Comparison of ENCODE assay signal across 8 cellular contexts in genomic region chr13:73722120-73722519, GRCh38.
DNase-seq lines count a peak whose midpoint lies in the region; ATAC-seq and TF ChIP-seq lines count a peak whose summit lies in the region.

No MANE protein-coding gene starts in this region.

- TF ChIP-seq CTCF in BJ (IDR thresholded peaks at IDR 0.05; ENCODE audit: insufficient read depth, low read depth, low read length), result peak; percentile 52

- ATAC-seq in GM18517 (IDR thresholded peaks at IDR 0.05; ENCODE audit: unreplicated experiment) (peak; percentile 67), HG02973 (IDR thresholded peaks at IDR 0.05; ENCODE audit: unreplicated experiment) (peak; percentile 91)

- POLR2A ChIA-PET in BJ (lab: Charles Lee), result no interaction called here

- DNase-seq in BJ (ENCODE audit: low read depth), result peak; percentile 6
- DNase-seq in SK-N-DZ (ENCODE audit: low spot score), result peak; percentile 20
- peak; percentile 76 for DNase-seq in iris pigment epithelial cell (ENCODE audit: low read depth)
- no peak for DNase-seq in SKM-1 (lab: John Stamatoyannopoulos, UW; ENCODE audit: unreplicated experiment)
- DNase-seq in GM19238 (ENCODE audit: insufficient read length, low spot score), result no peak
- no peak for DNase-seq in NCI-H510A (lab: John Stamatoyannopoulos, UW)

- CTCF ChIA-PET in BJ (lab: Yijun Ruan, JAX), result interaction anchor here (0.6 to 1.1 kb wide), 4 partner anchors 9 to 1534 kb away, joined by 3 to 6 read pairs (median 4); no protein-coding TSS in a partner anchor

- no peaks in the 10 kb centered on the region for H3K36me3 ChIP-seq in BJ (ENCODE audit: control insufficient read depth, insufficient read depth, low read length)

- H3K4me3 ChIP-seq in BJ (ENCODE audit: low read depth, low read length), result no peak overlapping the region

- no peaks in the 10 kb centered on the region for H3K27me3 ChIP-seq in BJ (ENCODE audit: control insufficient read depth, insufficient read depth, low read length)

Comparison
In these comparisons a context has a peak if more than half of its experiments do, and no peak if none do; other contexts are left out.
1. DNase-seq: peak in BJ (single experiment), SK-N-DZ (single experiment) and iris pigment epithelial cell (single experiment); none in SKM-1 (single experiment), GM19238 (single experiment) and NCI-H510A (single experiment).